In the genomic region with DNA sequence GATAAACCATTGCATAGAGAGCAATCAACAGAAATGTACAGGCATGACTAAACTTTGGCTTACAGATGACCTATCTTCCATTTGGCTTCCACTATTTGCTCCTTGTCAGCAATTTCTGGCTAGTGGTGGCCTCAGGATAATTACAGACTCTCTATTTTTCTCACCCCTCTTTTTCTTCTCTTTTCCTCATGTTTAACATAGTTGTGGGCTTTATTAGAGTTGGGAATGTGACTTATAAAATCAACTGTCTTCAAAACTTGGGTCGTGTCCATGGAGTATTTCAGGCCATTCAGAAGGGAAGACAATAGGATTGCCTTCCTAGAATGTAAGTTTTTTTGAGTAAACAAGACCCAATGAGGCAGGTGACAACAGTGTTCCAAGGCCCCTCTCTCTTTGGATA, we compare ENCODE assay signal across 18 cellular contexts.
DNase-seq lines count a peak whose midpoint lies in the region; ATAC-seq and TF ChIP-seq lines count a peak whose summit lies in the region.
"Had no signal": no experiment of that assay in that cellular context is flagged by ENCODE, and none has a peak within 500 bp of the region (broad histone marks: within the 10 kb centered on the region; RNA-seq: fewer than 3 reads in every experiment).

No MANE protein-coding gene starts in this region.

- H3K9me3 ChIP-seq in CD8-positive, alpha-beta T cell (ENCODE audit: low read length), result no peaks in the 10 kb centered on the region
- H3K9me3 ChIP-seq: transverse colon had no signal

- H3K9me3 Mint-ChIP-seq in CD8-positive, alpha-beta T cell, result no peaks in the 10 kb centered on the region
- H3K9me3 Mint-ChIP-seq in glutamatergic neuron (ENCODE audit: unreplicated experiment), result no peaks in the 10 kb centered on the region
- H3K9me3 Mint-ChIP-seq: CD4-positive, alpha-beta T cell; dendritic cell treated with granulocyte-macrophage colony-stimulating factor and Interleukin-4, amounts not matched to agents 40 ng/mL and 50 ng/mL, for 4 days had no signal

- TF ChIP-seq CTCF in CD8-positive, alpha-beta T cell (IDR thresholded peaks at IDR 0.05), result no peak
- TF ChIP-seq CTCF in glutamatergic neuron (IDR thresholded peaks at IDR 0.05; ENCODE audit: partially characterized antibody, unreplicated experiment), result no peak

- intact Hi-C loops in CD8-positive, alpha-beta T cell (cut with DNase I, micrococcal nuclease), result no loop called here

- no peak overlapping the region for H3K4me3 ChIP-seq in CD8-positive, alpha-beta T cell (ENCODE audit: low read depth, low read length)
- H3K4me3 ChIP-seq: transverse colon had no signal

- POLR2A ChIA-PET in CD8-positive, alpha-beta T cell (lab: Charles Lee), result no interaction called here

- no peak overlapping the region for H3K27ac ChIP-seq in CD8-positive, alpha-beta T cell (ENCODE audit: low read depth, low read length)
- H3K27ac ChIP-seq: epithelial cell of prostate, transverse colon had no signal

- H3K36me3 Mint-ChIP-seq in CD8-positive, alpha-beta T cell, result no peaks in the 10 kb centered on the region
- H3K36me3 Mint-ChIP-seq in glutamatergic neuron (ENCODE audit: unreplicated experiment), result no peaks in the 10 kb centered on the region

- no peak overlapping the region for H3K4me3 Mint-ChIP-seq in CD8-positive, alpha-beta T cell
- no peak overlapping the region for H3K4me3 Mint-ChIP-seq in glutamatergic neuron (ENCODE audit: unreplicated experiment)
- H3K4me3 Mint-ChIP-seq: CD4-positive, alpha-beta T cell; dendritic cell treated with granulocyte-macrophage colony-stimulating factor and Interleukin-4, amounts not matched to agents 40 ng/mL and 50 ng/mL, for 4 days; T-helper 17 cell had no signal

- CTCF ChIA-PET in CD8-positive, alpha-beta T cell (lab: Charles Lee), result no interaction called here

- H3K36me3 ChIP-seq in CD8-positive, alpha-beta T cell (ENCODE audit: insufficient read depth, low read length), result no peaks in the 10 kb centered on the region
- H3K36me3 ChIP-seq: transverse colon had no signal

- peaks cover 8% of the 10 kb centered on the region for H3K27me3 Mint-ChIP-seq in CD8-positive, alpha-beta T cell (ENCODE audit: low read depth)
- no peaks in the 10 kb centered on the region for H3K27me3 Mint-ChIP-seq in glutamatergic neuron (ENCODE audit: unreplicated experiment)

- peaks cover 1% of the 10 kb centered on the region for H3K27me3 ChIP-seq in CD8-positive, alpha-beta T cell (ENCODE audit: insufficient read depth, low read length)
- H3K27me3 ChIP-seq: transverse colon had no signal

- ATAC-seq in SK-N-SH treated with all-trans-retinoic acid at 6 μM for 48 hours, result peak; percentile 22
- no peak for ATAC-seq in CD8-positive, alpha-beta T cell
- ATAC-seq: Right ventricle myocardium inferior, T-helper 17 cell had no signal

- no peaks in the 10 kb centered on the region for H3K4me1 ChIP-seq in CD8-positive, alpha-beta T cell (ENCODE audit: insufficient read depth, low read length)

- DNase-seq in GM03348 (ENCODE audit: low spot score) (peak; percentile 63), fibroblast of peridontal ligament (ENCODE audit: extremely low read depth) (peak; percentile 81), renal cortical epithelial cell (ENCODE audit: low read depth) (peak; percentile 61), AG08396 (ENCODE audit: low spot score) (no peak), glutamatergic neuron (no peak), ureter (ENCODE audit: low spot score) (no peak)
- no peak for DNase-seq in CD8-positive, alpha-beta T cell
- DNase-seq: activated CD4-positive, CD25-positive, alpha-beta regulatory T cell; activated effector memory CD4-positive, alpha-beta T cell treated with Interleukin-2 at 50 U/mL for 16 hours; amygdala; CD4-positive, alpha-beta T cell; nucleus accumbens; T-helper 17 cell; transverse colon had no signal

- H3K4me1 Mint-ChIP-seq in CD8-positive, alpha-beta T cell (ENCODE audit: low read depth), result no peaks in the 10 kb centered on the region
- H3K4me1 Mint-ChIP-seq in glutamatergic neuron (ENCODE audit: low read depth, unreplicated experiment), result no peaks in the 10 kb centered on the region
- H3K4me1 Mint-ChIP-seq: T-helper 17 cell had no signal

- no peak overlapping the region for H3K27ac Mint-ChIP-seq in CD8-positive, alpha-beta T cell
- H3K27ac Mint-ChIP-seq in glutamatergic neuron (ENCODE audit: unreplicated experiment), result no peak overlapping the region
- H3K27ac Mint-ChIP-seq: CD4-positive, alpha-beta T cell; dendritic cell treated with granulocyte-macrophage colony-stimulating factor and Interleukin-4, amounts not matched to agents 40 ng/mL and 50 ng/mL, for 4 days; T-helper 17 cell had no signal

TF ChIP-seq in SK-N-SH treated with all-trans-retinoic acid at 6 μM for 48 hours, 23 proteins besides CTCF, POLR2A, EP300 and RAD21:
- TF ChIP-seq, protein P1, sequence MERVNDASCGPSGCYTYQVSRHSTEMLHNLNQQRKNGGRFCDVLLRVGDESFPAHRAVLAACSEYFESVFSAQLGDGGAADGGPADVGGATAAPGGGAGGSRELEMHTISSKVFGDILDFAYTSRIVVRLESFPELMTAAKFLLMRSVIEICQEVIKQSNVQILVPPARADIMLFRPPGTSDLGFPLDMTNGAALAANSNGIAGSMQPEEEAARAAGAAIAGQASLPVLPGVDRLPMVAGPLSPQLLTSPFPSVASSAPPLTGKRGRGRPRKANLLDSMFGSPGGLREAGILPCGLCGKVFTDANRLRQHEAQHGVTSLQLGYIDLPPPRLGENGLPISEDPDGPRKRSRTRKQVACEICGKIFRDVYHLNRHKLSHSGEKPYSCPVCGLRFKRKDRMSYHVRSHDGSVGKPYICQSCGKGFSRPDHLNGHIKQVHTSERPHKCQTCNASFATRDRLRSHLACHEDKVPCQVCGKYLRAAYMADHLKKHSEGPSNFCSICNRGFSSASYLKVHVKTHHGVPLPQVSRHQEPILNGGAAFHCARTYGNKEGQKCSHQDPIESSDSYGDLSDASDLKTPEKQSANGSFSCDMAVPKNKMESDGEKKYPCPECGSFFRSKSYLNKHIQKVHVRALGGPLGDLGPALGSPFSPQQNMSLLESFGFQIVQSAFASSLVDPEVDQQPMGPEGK (CRISPR knock-in tag; IDR thresholded peaks at IDR 0.05; ENCODE audit: borderline replicate concordance), result no peak
- no peak for TF ChIP-seq ZNF70 (CRISPR knock-in tag; IDR thresholded peaks at IDR 0.05)
- no peak for TF ChIP-seq ZFP30 (CRISPR knock-in tag; IDR thresholded peaks at IDR 0.05)
- TF ChIP-seq ZFP3 (CRISPR knock-in tag; IDR thresholded peaks at IDR 0.05), result no peak
- TF ChIP-seq ZC3H10 (CRISPR knock-in tag; IDR thresholded peaks at IDR 0.05), result no peak
- no peak for TF ChIP-seq ZNF8 (CRISPR knock-in tag; IDR thresholded peaks at IDR 0.05)
- TF ChIP-seq PPARA (CRISPR knock-in tag; IDR thresholded peaks at IDR 0.05; ENCODE audit: borderline replicate concordance), result no peak
- TF ChIP-seq TCF4 (CRISPR knock-in tag; IDR thresholded peaks at IDR 0.05; ENCODE audit: borderline replicate concordance), result no peak
- TF ChIP-seq GLIS3 (CRISPR knock-in tag; IDR thresholded peaks at IDR 0.05), result no peak
- TF ChIP-seq ESRRG (CRISPR knock-in tag; IDR thresholded peaks at IDR 0.05), result no peak
- TF ChIP-seq ISL1 (CRISPR knock-in tag; IDR thresholded peaks at IDR 0.05), result no peak
- no peak for TF ChIP-seq BACH2 (CRISPR knock-in tag; IDR thresholded peaks at IDR 0.05; ENCODE audit: borderline replicate concordance)
- TF ChIP-seq, protein P2, sequence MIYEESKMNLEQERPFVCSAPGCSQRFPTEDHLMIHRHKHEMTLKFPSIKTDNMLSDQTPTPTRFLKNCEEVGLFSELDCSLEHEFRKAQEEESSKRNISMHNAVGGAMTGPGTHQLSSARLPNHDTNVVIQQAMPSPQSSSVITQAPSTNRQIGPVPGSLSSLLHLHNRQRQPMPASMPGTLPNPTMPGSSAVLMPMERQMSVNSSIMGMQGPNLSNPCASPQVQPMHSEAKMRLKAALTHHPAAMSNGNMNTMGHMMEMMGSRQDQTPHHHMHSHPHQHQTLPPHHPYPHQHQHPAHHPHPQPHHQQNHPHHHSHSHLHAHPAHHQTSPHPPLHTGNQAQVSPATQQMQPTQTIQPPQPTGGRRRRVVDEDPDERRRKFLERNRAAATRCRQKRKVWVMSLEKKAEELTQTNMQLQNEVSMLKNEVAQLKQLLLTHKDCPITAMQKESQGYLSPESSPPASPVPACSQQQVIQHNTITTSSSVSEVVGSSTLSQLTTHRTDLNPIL (CRISPR knock-in tag; IDR thresholded peaks at IDR 0.05; ENCODE audit: low read depth), result no peak
- TF ChIP-seq, protein P3, sequence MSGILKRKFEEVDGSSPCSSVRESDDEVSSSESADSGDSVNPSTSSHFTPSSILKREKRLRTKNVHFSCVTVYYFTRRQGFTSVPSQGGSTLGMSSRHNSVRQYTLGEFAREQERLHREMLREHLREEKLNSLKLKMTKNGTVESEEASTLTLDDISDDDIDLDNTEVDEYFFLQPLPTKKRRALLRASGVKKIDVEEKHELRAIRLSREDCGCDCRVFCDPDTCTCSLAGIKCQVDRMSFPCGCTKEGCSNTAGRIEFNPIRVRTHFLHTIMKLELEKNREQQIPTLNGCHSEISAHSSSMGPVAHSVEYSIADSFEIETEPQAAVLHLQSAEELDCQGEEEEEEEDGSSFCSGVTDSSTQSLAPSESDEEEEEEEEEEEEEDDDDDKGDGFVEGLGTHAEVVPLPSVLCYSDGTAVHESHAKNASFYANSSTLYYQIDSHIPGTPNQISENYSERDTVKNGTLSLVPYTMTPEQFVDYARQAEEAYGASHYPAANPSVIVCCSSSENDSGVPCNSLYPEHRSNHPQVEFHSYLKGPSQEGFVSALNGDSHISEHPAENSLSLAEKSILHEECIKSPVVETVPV (CRISPR knock-in tag; IDR thresholded peaks at IDR 0.05), result no peak

Comparison
In these comparisons a context has a peak if more than half of its experiments do, and no peak if none do; other contexts are left out.
1. DNase-seq: peak in GM03348 (single experiment), fibroblast of peridontal ligament (single experiment) and renal cortical epithelial cell (single experiment); none in AG08396 (single experiment), CD8-positive, alpha-beta T cell (0 of 7), glutamatergic neuron (single experiment) and ureter (single experiment).